1 cellular context compared by ENCODE assay signal in the genomic region with DNA sequence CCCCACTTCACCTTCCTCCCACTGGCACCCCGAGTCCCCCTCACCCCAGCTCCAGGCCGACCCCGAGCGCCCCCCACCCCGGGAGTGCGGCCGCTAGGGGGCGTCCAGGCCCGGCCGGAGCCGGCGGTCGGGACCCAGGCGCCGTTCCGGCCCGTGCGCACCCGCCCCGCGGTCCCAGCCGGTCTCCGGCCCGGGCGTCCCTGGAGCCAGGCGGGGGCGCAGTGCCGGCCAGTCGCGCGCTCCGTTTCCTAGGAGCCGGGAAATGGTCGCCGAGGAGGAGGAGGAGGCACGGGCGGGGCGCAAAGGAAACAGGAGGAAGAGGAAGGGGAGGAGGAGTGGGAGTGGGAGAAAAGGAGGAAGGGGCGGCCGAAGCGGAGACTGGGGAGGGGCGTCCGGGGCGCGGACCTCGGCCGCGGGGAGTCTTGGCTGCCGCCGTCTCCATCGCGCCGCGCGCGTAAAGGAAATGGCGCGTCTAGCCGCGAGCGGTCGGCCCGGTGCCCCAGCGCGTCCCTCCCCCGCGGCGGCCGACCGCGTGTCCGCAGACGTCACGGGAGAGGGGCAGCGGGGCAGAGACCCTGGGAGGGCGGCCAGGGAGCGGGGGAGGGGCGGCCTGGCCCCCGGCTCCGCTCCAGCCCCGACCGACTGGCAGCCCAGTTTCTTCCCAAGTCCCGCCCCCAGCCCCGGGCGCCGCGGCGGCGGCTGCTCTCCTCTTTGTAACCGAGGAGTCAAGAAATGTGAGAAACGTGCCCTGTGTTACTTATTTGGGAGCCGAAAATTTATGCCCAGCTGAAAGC.
TF ChIP-seq lines count a peak whose summit lies in the region.

No MANE protein-coding gene starts in this region.

TF ChIP-seq in IMR-90, 13 proteins besides CTCF, POLR2A, EP300 and RAD21:
- 0 out of 2 replicates have a peak, but pooled peaks have one; percentile 16 for TF ChIP-seq SMC3 (IDR thresholded peaks at IDR 0.05; ENCODE audit: low read depth, low read length)
- TF ChIP-seq BHLHE40 (IDR thresholded peaks at IDR 0.05; ENCODE audit: low read depth, low read length): peak; percentile 77
- peak; percentile 72; the same call in 1 of the 2 replicates for TF ChIP-seq MAZ (IDR thresholded peaks at IDR 0.05; ENCODE audit: borderline replicate concordance, low read depth, low read length)
- TF ChIP-seq FOS (IDR thresholded peaks at IDR 0.05; ENCODE audit: low read depth, low read length): no peak
